1 cellular context compared by ENCODE assay signal in the genomic region with DNA sequence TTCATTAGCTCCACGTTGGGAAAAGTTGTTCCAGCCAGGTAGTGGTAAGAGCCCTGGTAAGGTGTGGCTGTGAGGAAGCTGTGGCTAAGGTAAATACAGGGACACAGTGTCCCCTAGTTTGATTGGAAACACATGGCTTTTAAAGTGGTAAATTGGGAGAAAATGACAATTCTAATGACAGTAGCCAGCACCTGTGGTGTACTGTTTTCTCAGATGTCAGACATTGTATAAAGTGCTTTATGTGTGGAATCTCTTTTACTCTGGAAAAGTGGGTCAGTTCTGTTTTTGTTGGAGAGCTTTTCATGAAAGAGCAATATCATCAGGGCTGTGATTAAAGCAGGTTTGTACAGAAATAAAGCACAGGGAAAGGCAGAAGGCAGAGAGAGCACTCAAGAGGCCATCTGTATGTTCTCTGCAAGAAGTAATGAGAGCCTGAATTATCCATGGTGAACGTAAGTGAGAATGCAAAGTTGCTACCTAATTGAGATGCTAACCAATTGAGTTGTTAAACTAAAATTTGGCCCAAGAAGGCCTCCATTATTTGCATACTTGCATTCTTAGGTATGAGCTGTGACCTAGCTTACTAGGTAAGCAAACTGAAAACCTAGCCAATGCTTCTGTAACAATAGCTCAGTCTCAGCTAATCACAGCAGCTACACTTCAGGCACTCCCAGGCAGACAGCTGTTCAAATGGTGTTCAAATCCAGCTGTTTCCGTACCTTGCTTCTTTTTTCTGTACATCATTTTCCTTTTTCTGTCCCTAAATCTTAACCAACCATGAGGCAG.
TF ChIP-seq lines count a peak whose summit lies in the region.

No MANE protein-coding gene starts in this region.

TF ChIP-seq in WTC11, 78 proteins besides CTCF, POLR2A, EP300 and RAD21 (continued from another document):
- TF ChIP-seq, protein P1, sequence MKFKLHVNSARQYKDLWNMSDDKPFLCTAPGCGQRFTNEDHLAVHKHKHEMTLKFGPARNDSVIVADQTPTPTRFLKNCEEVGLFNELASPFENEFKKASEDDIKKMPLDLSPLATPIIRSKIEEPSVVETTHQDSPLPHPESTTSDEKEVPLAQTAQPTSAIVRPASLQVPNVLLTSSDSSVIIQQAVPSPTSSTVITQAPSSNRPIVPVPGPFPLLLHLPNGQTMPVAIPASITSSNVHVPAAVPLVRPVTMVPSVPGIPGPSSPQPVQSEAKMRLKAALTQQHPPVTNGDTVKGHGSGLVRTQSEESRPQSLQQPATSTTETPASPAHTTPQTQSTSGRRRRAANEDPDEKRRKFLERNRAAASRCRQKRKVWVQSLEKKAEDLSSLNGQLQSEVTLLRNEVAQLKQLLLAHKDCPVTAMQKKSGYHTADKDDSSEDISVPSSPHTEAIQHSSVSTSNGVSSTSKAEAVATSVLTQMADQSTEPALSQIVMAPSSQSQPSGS (CRISPR knock-in tag; IDR thresholded peaks at IDR 0.05; ENCODE audit: borderline replicate concordance, low read depth) = no peak
- TF ChIP-seq, protein P2, sequence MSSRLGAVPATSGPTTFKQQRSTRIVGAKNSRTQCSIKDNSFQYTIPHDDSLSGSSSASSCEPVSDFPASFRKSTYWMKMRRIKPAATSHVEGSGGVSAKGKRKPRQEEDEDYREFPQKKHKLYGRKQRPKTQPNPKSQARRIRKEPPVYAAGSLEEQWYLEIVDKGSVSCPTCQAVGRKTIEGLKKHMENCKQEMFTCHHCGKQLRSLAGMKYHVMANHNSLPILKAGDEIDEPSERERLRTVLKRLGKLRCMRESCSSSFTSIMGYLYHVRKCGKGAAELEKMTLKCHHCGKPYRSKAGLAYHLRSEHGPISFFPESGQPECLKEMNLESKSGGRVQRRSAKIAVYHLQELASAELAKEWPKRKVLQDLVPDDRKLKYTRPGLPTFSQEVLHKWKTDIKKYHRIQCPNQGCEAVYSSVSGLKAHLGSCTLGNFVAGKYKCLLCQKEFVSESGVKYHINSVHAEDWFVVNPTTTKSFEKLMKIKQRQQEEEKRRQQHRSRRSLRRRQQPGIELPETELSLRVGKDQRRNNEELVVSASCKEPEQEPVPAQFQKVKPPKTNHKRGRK (CRISPR knock-in tag; IDR thresholded peaks at IDR 0.05; ENCODE audit: borderline replicate concordance) = no peak
- TF ChIP-seq NFE2L1 (CRISPR knock-in tag; IDR thresholded peaks at IDR 0.05) (no peak), NFATC4 (CRISPR knock-in tag; IDR thresholded peaks at IDR 0.05) (no peak), HMGA2 (CRISPR knock-in tag; IDR thresholded peaks at IDR 0.05) (no peak), IRF2 (CRISPR knock-in tag; IDR thresholded peaks at IDR 0.05; ENCODE audit: borderline replicate concordance, low read depth) (no peak), SMAD3 (CRISPR knock-in tag; IDR thresholded peaks at IDR 0.05; ENCODE audit: borderline replicate concordance) (no peak)
- TF ChIP-seq, protein P3, sequence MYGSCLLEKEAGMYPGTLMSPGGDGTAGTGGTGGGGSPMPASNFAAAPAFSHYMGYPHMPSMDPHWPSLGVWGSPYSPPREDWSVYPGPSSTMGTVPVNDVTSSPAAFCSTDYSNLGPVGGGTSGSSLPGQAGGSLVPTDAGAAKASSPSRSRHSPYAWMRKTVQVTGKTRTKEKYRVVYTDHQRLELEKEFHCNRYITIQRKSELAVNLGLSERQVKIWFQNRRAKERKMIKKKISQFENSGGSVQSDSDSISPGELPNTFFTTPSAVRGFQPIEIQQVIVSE (CRISPR knock-in tag; IDR thresholded peaks at IDR 0.05; ENCODE audit: borderline replicate concordance) = no peak
- TF ChIP-seq, protein P4, sequence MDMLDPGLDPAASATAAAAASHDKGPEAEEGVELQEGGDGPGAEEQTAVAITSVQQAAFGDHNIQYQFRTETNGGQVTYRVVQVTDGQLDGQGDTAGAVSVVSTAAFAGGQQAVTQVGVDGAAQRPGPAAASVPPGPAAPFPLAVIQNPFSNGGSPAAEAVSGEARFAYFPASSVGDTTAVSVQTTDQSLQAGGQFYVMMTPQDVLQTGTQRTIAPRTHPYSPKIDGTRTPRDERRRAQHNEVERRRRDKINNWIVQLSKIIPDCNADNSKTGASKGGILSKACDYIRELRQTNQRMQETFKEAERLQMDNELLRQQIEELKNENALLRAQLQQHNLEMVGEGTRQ (CRISPR knock-in tag; IDR thresholded peaks at IDR 0.05) = no peak
- TF ChIP-seq, protein P5, sequence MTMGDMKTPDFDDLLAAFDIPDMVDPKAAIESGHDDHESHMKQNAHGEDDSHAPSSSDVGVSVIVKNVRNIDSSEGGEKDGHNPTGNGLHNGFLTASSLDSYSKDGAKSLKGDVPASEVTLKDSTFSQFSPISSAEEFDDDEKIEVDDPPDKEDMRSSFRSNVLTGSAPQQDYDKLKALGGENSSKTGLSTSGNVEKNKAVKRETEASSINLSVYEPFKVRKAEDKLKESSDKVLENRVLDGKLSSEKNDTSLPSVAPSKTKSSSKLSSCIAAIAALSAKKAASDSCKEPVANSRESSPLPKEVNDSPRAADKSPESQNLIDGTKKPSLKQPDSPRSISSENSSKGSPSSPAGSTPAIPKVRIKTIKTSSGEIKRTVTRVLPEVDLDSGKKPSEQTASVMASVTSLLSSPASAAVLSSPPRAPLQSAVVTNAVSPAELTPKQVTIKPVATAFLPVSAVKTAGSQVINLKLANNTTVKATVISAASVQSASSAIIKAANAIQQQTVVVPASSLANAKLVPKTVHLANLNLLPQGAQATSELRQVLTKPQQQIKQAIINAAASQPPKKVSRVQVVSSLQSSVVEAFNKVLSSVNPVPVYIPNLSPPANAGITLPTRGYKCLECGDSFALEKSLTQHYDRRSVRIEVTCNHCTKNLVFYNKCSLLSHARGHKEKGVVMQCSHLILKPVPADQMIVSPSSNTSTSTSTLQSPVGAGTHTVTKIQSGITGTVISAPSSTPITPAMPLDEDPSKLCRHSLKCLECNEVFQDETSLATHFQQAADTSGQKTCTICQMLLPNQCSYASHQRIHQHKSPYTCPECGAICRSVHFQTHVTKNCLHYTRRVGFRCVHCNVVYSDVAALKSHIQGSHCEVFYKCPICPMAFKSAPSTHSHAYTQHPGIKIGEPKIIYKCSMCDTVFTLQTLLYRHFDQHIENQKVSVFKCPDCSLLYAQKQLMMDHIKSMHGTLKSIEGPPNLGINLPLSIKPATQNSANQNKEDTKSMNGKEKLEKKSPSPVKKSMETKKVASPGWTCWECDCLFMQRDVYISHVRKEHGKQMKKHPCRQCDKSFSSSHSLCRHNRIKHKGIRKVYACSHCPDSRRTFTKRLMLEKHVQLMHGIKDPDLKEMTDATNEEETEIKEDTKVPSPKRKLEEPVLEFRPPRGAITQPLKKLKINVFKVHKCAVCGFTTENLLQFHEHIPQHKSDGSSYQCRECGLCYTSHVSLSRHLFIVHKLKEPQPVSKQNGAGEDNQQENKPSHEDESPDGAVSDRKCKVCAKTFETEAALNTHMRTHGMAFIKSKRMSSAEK (CRISPR knock-in tag; IDR thresholded peaks at IDR 0.05; ENCODE audit: borderline replicate concordance) = no peak
- TF ChIP-seq, protein P6, sequence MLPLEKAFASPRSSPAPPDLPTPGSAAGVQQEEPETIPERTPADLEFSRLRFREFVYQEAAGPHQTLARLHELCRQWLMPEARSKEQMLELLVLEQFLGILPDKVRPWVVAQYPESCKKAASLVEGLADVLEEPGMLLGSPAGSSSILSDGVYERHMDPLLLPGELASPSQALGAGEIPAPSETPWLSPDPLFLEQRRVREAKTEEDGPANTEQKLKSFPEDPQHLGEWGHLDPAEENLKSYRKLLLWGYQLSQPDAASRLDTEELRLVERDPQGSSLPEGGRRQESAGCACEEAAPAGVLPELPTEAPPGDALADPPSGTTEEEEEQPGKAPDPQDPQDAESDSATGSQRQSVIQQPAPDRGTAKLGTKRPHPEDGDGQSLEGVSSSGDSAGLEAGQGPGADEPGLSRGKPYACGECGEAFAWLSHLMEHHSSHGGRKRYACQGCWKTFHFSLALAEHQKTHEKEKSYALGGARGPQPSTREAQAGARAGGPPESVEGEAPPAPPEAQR (CRISPR knock-in tag; IDR thresholded peaks at IDR 0.05) = no peak
- TF ChIP-seq, protein P7, sequence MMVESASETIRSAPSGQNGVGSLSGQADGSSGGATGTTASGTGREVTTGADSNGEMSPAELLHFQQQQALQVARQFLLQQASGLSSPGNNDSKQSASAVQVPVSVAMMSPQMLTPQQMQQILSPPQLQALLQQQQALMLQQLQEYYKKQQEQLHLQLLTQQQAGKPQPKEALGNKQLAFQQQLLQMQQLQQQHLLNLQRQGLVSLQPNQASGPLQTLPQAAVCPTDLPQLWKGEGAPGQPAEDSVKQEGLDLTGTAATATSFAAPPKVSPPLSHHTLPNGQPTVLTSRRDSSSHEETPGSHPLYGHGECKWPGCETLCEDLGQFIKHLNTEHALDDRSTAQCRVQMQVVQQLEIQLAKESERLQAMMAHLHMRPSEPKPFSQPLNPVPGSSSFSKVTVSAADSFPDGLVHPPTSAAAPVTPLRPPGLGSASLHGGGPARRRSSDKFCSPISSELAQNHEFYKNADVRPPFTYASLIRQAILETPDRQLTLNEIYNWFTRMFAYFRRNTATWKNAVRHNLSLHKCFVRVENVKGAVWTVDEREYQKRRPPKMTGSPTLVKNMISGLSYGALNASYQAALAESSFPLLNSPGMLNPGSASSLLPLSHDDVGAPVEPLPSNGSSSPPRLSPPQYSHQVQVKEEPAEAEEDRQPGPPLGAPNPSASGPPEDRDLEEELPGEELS (CRISPR knock-in tag; IDR thresholded peaks at IDR 0.05) = no peak
